In the genomic region with DNA sequence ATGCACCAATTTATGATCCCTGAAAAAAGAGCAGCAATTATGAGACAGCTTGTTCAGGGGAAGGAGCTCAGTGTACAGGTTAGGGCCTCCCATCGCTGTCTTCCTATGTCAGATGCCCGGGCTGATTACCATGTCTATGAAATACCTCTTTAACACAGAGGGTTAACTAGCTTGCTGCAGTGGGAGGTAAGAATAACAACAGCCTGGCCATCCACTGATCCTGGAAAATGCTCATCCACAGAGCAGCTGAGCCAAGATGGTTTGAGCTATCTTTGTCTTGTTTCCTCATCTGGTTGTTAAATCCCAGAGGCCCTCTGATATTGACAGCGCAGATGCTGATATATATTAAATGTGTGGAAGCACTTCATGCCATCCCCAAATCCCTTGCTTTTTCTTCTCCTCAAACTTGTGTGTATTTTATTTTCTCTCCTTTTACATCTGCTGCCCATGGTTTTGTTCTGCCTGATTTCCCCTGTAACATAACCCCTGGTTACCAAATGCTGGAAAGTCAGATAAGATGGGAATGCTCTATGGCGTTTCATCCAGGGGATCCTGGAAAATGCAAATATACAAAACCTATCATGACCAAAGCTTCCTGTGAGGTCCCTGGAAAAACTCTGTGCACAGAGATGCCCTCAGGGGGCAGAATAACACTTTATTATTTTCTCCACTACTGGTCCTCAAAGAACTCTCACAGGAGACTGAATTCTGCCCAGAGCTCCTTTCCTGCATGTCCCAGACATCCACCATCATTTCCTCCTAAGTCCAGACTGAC, we compare ENCODE assay signal across 1 cellular context.
TF ChIP-seq lines count a peak whose summit lies in the region.

No MANE protein-coding gene starts in this region.

TF ChIP-seq in WTC11, 78 proteins besides CTCF, POLR2A, EP300 and RAD21 (continued from another document):
- TF ChIP-seq, protein P1, sequence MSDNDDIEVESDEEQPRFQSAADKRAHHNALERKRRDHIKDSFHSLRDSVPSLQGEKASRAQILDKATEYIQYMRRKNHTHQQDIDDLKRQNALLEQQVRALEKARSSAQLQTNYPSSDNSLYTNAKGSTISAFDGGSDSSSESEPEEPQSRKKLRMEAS (CRISPR knock-in tag; IDR thresholded peaks at IDR 0.05) = no peak
- TF ChIP-seq, protein P2, sequence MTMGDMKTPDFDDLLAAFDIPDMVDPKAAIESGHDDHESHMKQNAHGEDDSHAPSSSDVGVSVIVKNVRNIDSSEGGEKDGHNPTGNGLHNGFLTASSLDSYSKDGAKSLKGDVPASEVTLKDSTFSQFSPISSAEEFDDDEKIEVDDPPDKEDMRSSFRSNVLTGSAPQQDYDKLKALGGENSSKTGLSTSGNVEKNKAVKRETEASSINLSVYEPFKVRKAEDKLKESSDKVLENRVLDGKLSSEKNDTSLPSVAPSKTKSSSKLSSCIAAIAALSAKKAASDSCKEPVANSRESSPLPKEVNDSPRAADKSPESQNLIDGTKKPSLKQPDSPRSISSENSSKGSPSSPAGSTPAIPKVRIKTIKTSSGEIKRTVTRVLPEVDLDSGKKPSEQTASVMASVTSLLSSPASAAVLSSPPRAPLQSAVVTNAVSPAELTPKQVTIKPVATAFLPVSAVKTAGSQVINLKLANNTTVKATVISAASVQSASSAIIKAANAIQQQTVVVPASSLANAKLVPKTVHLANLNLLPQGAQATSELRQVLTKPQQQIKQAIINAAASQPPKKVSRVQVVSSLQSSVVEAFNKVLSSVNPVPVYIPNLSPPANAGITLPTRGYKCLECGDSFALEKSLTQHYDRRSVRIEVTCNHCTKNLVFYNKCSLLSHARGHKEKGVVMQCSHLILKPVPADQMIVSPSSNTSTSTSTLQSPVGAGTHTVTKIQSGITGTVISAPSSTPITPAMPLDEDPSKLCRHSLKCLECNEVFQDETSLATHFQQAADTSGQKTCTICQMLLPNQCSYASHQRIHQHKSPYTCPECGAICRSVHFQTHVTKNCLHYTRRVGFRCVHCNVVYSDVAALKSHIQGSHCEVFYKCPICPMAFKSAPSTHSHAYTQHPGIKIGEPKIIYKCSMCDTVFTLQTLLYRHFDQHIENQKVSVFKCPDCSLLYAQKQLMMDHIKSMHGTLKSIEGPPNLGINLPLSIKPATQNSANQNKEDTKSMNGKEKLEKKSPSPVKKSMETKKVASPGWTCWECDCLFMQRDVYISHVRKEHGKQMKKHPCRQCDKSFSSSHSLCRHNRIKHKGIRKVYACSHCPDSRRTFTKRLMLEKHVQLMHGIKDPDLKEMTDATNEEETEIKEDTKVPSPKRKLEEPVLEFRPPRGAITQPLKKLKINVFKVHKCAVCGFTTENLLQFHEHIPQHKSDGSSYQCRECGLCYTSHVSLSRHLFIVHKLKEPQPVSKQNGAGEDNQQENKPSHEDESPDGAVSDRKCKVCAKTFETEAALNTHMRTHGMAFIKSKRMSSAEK (CRISPR knock-in tag; IDR thresholded peaks at IDR 0.05; ENCODE audit: borderline replicate concordance) = no peak
- TF ChIP-seq ELF4 (CRISPR knock-in tag; IDR thresholded peaks at IDR 0.05; ENCODE audit: low read depth) = no peak
- TF ChIP-seq GRHL2 (CRISPR knock-in tag; IDR thresholded peaks at IDR 0.05; ENCODE audit: insufficient replicate concordance, severe bottlenecking) = no peak
- TF ChIP-seq ZBTB21 (CRISPR knock-in tag; IDR thresholded peaks at IDR 0.05; ENCODE audit: borderline replicate concordance) = no peak
- TF ChIP-seq, protein P3, sequence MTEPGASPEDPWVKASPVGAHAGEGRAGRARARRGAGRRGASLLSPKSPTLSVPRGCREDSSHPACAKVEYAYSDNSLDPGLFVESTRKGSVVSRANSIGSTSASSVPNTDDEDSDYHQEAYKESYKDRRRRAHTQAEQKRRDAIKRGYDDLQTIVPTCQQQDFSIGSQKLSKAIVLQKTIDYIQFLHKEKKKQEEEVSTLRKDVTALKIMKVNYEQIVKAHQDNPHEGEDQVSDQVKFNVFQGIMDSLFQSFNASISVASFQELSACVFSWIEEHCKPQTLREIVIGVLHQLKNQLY (CRISPR knock-in tag; IDR thresholded peaks at IDR 0.05) = no peak
- TF ChIP-seq, protein P4, sequence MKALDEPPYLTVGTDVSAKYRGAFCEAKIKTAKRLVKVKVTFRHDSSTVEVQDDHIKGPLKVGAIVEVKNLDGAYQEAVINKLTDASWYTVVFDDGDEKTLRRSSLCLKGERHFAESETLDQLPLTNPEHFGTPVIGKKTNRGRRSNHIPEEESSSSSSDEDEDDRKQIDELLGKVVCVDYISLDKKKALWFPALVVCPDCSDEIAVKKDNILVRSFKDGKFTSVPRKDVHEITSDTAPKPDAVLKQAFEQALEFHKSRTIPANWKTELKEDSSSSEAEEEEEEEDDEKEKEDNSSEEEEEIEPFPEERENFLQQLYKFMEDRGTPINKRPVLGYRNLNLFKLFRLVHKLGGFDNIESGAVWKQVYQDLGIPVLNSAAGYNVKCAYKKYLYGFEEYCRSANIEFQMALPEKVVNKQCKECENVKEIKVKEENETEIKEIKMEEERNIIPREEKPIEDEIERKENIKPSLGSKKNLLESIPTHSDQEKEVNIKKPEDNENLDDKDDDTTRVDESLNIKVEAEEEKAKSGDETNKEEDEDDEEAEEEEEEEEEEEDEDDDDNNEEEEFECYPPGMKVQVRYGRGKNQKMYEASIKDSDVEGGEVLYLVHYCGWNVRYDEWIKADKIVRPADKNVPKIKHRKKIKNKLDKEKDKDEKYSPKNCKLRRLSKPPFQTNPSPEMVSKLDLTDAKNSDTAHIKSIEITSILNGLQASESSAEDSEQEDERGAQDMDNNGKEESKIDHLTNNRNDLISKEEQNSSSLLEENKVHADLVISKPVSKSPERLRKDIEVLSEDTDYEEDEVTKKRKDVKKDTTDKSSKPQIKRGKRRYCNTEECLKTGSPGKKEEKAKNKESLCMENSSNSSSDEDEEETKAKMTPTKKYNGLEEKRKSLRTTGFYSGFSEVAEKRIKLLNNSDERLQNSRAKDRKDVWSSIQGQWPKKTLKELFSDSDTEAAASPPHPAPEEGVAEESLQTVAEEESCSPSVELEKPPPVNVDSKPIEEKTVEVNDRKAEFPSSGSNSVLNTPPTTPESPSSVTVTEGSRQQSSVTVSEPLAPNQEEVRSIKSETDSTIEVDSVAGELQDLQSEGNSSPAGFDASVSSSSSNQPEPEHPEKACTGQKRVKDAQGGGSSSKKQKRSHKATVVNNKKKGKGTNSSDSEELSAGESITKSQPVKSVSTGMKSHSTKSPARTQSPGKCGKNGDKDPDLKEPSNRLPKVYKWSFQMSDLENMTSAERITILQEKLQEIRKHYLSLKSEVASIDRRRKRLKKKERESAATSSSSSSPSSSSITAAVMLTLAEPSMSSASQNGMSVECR (CRISPR knock-in tag; IDR thresholded peaks at IDR 0.05; ENCODE audit: borderline replicate concordance) = no peak
- TF ChIP-seq ZNF138 (CRISPR knock-in tag; conservative IDR thresholded peaks at IDR 0.05) = no peak
- TF ChIP-seq, protein P5, sequence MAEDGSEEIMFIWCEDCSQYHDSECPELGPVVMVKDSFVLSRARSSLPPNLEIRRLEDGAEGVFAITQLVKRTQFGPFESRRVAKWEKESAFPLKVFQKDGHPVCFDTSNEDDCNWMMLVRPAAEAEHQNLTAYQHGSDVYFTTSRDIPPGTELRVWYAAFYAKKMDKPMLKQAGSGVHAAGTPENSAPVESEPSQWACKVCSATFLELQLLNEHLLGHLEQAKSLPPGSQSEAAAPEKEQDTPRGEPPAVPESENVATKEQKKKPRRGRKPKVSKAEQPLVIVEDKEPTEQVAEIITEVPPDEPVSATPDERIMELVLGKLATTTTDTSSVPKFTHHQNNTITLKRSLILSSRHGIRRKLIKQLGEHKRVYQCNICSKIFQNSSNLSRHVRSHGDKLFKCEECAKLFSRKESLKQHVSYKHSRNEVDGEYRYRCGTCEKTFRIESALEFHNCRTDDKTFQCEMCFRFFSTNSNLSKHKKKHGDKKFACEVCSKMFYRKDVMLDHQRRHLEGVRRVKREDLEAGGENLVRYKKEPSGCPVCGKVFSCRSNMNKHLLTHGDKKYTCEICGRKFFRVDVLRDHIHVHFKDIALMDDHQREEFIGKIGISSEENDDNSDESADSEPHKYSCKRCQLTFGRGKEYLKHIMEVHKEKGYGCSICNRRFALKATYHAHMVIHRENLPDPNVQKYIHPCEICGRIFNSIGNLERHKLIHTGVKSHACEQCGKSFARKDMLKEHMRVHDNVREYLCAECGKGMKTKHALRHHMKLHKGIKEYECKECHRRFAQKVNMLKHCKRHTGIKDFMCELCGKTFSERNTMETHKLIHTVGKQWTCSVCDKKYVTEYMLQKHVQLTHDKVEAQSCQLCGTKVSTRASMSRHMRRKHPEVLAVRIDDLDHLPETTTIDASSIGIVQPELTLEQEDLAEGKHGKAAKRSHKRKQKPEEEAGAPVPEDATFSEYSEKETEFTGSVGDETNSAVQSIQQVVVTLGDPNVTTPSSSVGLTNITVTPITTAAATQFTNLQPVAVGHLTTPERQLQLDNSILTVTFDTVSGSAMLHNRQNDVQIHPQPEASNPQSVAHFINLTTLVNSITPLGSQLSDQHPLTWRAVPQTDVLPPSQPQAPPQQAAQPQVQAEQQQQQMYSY (CRISPR knock-in tag; IDR thresholded peaks at IDR 0.05) = no peak
- TF ChIP-seq ZNF232 (CRISPR knock-in tag; IDR thresholded peaks at IDR 0.05) = no peak
